In the genomic region with DNA sequence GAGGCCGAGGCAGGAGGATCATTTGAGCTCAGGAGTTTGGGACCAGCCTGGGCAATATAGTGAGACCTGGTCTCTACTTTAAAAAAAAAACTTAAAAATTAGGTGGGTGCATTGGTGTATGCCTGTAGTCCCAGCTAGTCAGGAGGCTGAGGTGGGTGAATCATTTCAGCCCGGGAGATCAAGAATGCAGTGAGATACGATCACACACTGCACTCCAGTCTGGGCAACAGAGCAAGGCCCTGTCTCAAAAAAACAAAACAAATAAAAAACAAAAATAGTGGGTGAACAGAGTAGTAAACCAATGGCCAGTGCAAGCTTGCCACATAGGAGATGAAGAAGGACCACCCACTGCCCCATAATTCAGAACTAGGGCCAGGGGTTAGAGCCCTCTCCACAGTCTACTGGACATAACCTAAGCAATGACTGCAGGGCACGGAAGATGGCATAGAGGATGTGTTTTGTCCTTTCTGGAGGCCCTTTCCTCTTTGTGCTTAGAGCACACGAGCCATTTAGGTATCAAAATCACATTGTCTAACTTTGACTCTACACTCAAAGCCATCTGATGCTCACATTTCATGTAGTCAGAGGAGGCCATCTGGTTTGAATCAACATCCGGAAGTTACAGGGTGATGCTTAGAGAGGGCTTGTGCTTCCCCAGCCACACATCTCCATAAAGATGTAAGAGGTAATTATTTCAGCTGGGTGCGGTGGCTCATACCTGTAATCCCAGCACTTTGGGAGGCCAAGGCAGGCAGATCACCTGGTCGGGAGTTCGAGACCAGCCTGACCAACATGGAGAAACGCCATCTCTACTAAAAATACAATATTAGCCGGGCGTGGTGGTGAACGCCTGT, we compare ENCODE assay signal across 15 cellular contexts. TPM values are rescaled to one million over a fixed set of nuclear protein-coding genes. Genes with fewer than 3 reads are reported as not detected.
DNase-seq lines count a peak whose midpoint lies in the region; ATAC-seq lines count a peak whose summit lies in the region.
"Had no signal": no experiment of that assay in that cellular context is flagged by ENCODE, and none has a peak within 500 bp of the region (broad histone marks: within the 10 kb centered on the region; RNA-seq: fewer than 3 reads in every experiment).

No MANE protein-coding gene starts in this region.

- DNase-seq in HCEC 1CT (peak; percentile 11), left kidney (ENCODE audit: low read depth, low spot score) (peak; percentile 5), ACHN (no peak), NCI-H69 (lab: John Stamatoyannopoulos, UW) (no peak)
- DNase-seq in activated CD8-positive, alpha-beta memory T cell treated with anti-CD3 and anti-CD28 coated beads, Interleukin-2, amount 10 ng/mL, durations not matched to agents 7 days and 5 days, result peak; percentile 77
- DNase-seq: C1 segment of cervical spinal cord, foreskin melanocyte, NCI-H1092 treated with DMSO at 0.1 percent for 48 hours, NCI-H526, SHP77, stomach had no signal

- H3K9me3 ChIP-seq in BLaER1, result peaks cover 21% of the 10 kb centered on the region
- H3K9me3 ChIP-seq: stomach had no signal

- in situ Hi-C loops in ACHN (cut with HindIII; ENCODE audit: low pct_ligation_motif_present, low pct_unique_long_range_greater_than_20kb, low sequenced_read_pairs), result no loop called here

- peaks cover 76% of the 10 kb centered on the region for H3K36me3 Mint-ChIP-seq in activated CD8-positive, alpha-beta memory T cell treated with anti-CD3 and anti-CD28 coated beads, Interleukin-2, amount 10 ng/mL, durations not matched to agents 7 days and 5 days

- peaks cover 48% of the 10 kb centered on the region for H3K4me1 ChIP-seq in BLaER1

- H3K4me3 Mint-ChIP-seq in activated CD8-positive, alpha-beta memory T cell treated with anti-CD3 and anti-CD28 coated beads, Interleukin-2, amount 10 ng/mL, durations not matched to agents 7 days and 5 days, result peak overlapping the region; percentile 65

- H3K27me3 ChIP-seq in BLaER1, result no peaks in the 10 kb centered on the region
- H3K27me3 ChIP-seq: stomach had no signal

- no peak overlapping the region for H3K4me3 ChIP-seq in BLaER1
- H3K4me3 ChIP-seq: stomach had no signal

- H3K9me3 Mint-ChIP-seq in activated CD8-positive, alpha-beta memory T cell treated with anti-CD3 and anti-CD28 coated beads, Interleukin-2, amount 10 ng/mL, durations not matched to agents 7 days and 5 days (ENCODE audit: low read depth), result no peaks in the 10 kb centered on the region

- peak overlapping the region; percentile 89 for H3K4me2 ChIP-seq in BLaER1

- no peaks in the 10 kb centered on the region for H3K27me3 Mint-ChIP-seq in activated CD8-positive, alpha-beta memory T cell treated with anti-CD3 and anti-CD28 coated beads, Interleukin-2, amount 10 ng/mL, durations not matched to agents 7 days and 5 days

- peak overlapping the region; percentile 97 for H3K27ac Mint-ChIP-seq in activated CD8-positive, alpha-beta memory T cell treated with anti-CD3 and anti-CD28 coated beads, Interleukin-2, amount 10 ng/mL, durations not matched to agents 7 days and 5 days

- H3K4me1 Mint-ChIP-seq in activated CD8-positive, alpha-beta memory T cell treated with anti-CD3 and anti-CD28 coated beads, Interleukin-2, amount 10 ng/mL, durations not matched to agents 7 days and 5 days, result peaks cover 96% of the 10 kb centered on the region

- no peak overlapping the region for H3K27ac ChIP-seq in BLaER1

- H3K9ac ChIP-seq in BLaER1, result no peak overlapping the region

- no peaks in the 10 kb centered on the region for H4K20me1 ChIP-seq in BLaER1

- CTCF ChIA-PET in activated CD8-positive, alpha-beta memory T cell treated with anti-CD3 and anti-CD28 coated beads, Interleukin-2, amount 10 ng/mL, durations not matched to agents 7 days and 5 days (lab: Charles Lee), result interaction anchor here (1.0 to 24.8 kb wide), 7 partner anchors 8 to 49 kb away, joined by 3 to 317 read pairs (median 47); partner anchors contain the start of gene CD2

- no peaks in the 10 kb centered on the region; the same call in 1 of the 2 replicates for H3K36me3 ChIP-seq in BLaER1
- H3K36me3 ChIP-seq: stomach had no signal

- ATAC-seq in activated CD8-positive, alpha-beta memory T cell treated with anti-CD3 and anti-CD28 coated beads, Interleukin-2, amount 10 ng/mL, durations not matched to agents 7 days and 5 days, result peak; percentile 17
- ATAC-seq in GM18519 (IDR thresholded peaks at IDR 0.05; ENCODE audit: low FRiP score, unreplicated experiment) (no peak), HG02763 (IDR thresholded peaks at IDR 0.05; ENCODE audit: unreplicated experiment) (no peak)

RNA-seq across cellular contexts. Expression of gene CD2, which starts 12.6 kb away (rescaled TPM):
- 100 to 1,000 TPM; 278 to 444 TPM for total RNA-seq in activated CD8-positive, alpha-beta memory T cell treated with anti-CD3 and anti-CD28 coated beads, Interleukin-2, amount 10 ng/mL, durations not matched to agents 7 days and 5 days
- total RNA-seq: G401 had no signal

Comparison
In these comparisons a context has a peak if more than half of its experiments do, and no peak if none do; other contexts are left out.
1. DNase-seq: peak in HCEC 1CT (single experiment), activated CD8-positive, alpha-beta memory T cell treated with anti-CD3 and anti-CD28 coated beads, Interleukin-2, amount 10 ng/mL, durations not matched to agents 7 days and 5 days (single experiment) and left kidney (single experiment); none in ACHN (single experiment) and NCI-H69 (single experiment).